In the genomic region with DNA sequence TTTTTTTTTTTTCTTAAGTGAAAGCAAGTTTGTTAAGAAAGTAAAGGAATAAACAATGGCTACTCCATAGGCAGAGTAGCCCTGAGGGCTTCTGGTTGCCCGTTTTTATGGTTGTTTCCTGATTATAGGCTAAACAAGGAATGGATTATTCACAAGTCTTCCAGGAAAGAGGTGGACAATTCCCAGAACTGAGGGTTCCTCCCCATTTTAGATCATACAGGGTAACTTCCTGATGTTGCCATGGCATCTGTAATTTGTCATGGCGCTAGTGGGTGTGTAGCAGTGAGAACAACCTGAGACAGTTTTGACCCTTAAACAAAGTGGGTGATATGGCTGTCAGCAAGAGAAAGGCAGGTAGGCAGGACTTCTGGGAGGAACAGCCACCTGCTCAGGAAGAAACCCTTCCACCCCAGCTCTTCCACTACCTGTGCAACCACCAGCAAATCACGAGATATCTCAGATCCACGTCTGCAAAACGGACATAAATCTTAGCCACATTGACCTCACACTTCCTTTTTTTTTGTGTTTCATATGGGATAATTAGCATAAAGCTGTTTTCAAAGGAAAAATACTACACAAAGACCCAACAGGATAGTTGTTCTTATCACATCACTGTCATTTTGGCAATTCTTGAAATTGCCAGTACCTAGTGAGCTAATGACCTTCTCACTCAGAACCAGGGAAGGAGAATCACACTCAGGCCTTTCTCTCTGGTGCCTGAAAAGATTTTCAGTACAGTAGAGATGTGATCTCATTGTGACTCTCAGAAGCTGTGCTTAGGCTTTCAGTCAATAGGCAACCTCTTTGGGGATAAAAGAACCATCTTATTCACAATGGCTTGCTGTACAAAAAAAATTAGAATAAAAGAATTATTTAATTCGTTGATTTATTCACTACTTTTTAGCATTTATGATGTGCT, we compare ENCODE assay signal across 11 cellular contexts. TPM values are rescaled to one million over a fixed set of nuclear protein-coding genes. Genes with fewer than 3 reads are reported as not detected.
DNase-seq lines count a peak whose midpoint lies in the region; ATAC-seq, FAIRE-seq and TF ChIP-seq lines count a peak whose summit lies in the region.
"Had no signal": no experiment of that assay in that cellular context is flagged by ENCODE, and none has a peak within 500 bp of the region (broad histone marks: within the 10 kb centered on the region; RNA-seq: fewer than 3 reads in every experiment).

No MANE protein-coding gene starts in this region.

- intact Hi-C loops in K562 (cut with micrococcal nuclease): no loop called here
- intact Hi-C loops in kidney (cut with DNase I): no loop called here
- intact Hi-C loops in A673 (cut with micrococcal nuclease; ENCODE audit: unreplicated experiment): no loop called here

- H3K4me2 ChIP-seq in K562 (ENCODE audit: insufficient read depth, low read length): no peak overlapping the region
- no peak overlapping the region for H3K4me2 ChIP-seq in SK-N-SH

- H3K9ac ChIP-seq in K562 (ENCODE audit: insufficient read depth in 1 of 2, low read depth in 2 of 2, low read length in 2 of 2) (no peak overlapping the region), SK-N-SH (no peak overlapping the region), kidney (ENCODE audit: low read length in 2 of 2) (no peak overlapping the region)

- H3K36me3 ChIP-seq in K562 (ENCODE audit: control insufficient read depth, insufficient read depth, low read length) (no peaks in the 10 kb centered on the region), SK-N-SH (replicated peaks in 1 of 2; ENCODE audit: control insufficient read depth in 1 of 2, insufficient read depth in 2 of 2, low read length in 1 of 2) (no peaks in the 10 kb centered on the region), kidney (ENCODE audit: control insufficient read depth in 1 of 2, insufficient read depth in 2 of 2, low read length in 2 of 2) (no peaks in the 10 kb centered on the region), A673 (ENCODE audit: insufficient read depth, low read length, poor library complexity, severe bottlenecking) (no peaks in the 10 kb centered on the region)
- H3K36me3 ChIP-seq: pancreas had no signal

- no peaks in the 10 kb centered on the region for H4K20me1 ChIP-seq in K562 (replicated peaks; ENCODE audit: control insufficient read depth, insufficient read depth, low read length)
- no peaks in the 10 kb centered on the region for H4K20me1 ChIP-seq in SK-N-SH (ENCODE audit: insufficient read depth)

- DNase-seq in K562 (ENCODE audit: extremely low read depth in 1 of 4, low spot score in 3 of 4): peak in 1 of 4 experiments; percentile 70
- DNase-seq in SK-N-SH: no peak
- DNase-seq in kidney: no peak
- no peak for DNase-seq in A673 (ENCODE audit: low spot score)
- no peak for DNase-seq in RKO (ENCODE audit: low spot score)
- DNase-seq: H7 had no signal

- H3K27me3 ChIP-seq in K562 (ENCODE audit: control insufficient read depth in 2 of 2, insufficient read depth in 2 of 2, low read length in 2 of 2) (no peaks in the 10 kb centered on the region; a peak in 1 of 5 replicates), SK-N-SH (ENCODE audit: insufficient read depth) (no peaks in the 10 kb centered on the region), A673 (replicated peaks; ENCODE audit: insufficient read depth, low read depth, low read length, poor library complexity) (no peaks in the 10 kb centered on the region)
- H3K27me3 ChIP-seq: pancreas had no signal

- H3K4me1 ChIP-seq in K562 (replicated peaks in 1 of 2; ENCODE audit: control insufficient read depth in 2 of 2, insufficient read depth in 2 of 2, low read length in 2 of 2) (peaks cover 0 to 12% of the 10 kb centered on the region in 2 experiments; a peak in 2 of 5 replicates), SK-N-SH (ENCODE audit: control insufficient read depth in 1 of 2, insufficient read depth in 2 of 2, low read depth in 1 of 2, low read length in 1 of 2) (peaks cover 0 to 4% of the 10 kb centered on the region in 2 experiments; a peak in 1 of 4 replicates), kidney (ENCODE audit: control insufficient read depth in 1 of 2, insufficient read depth in 1 of 2, low read depth in 1 of 2, low read length in 2 of 2) (no peaks in the 10 kb centered on the region), A673 (ENCODE audit: insufficient read depth, low read length, poor library complexity, severe bottlenecking) (no peaks in the 10 kb centered on the region)
- H3K4me1 ChIP-seq: pancreas had no signal

- no peak overlapping the region for H3K4me3 ChIP-seq in K562
- H3K4me3 ChIP-seq in SK-N-SH (ENCODE audit: low read depth in 2 of 2, low read length in 1 of 2): no peak overlapping the region
- no peak overlapping the region for H3K4me3 ChIP-seq in kidney (ENCODE audit: low read length in 2 of 2)
- no peak overlapping the region for H3K4me3 ChIP-seq in A673 (ENCODE audit: low read depth, low read length, poor library complexity, severe bottlenecking)
- H3K4me3 ChIP-seq: pancreas had no signal

- H3F3A ChIP-seq in SK-N-SH (replicated peaks; ENCODE audit: insufficient read depth): no peaks in the 10 kb centered on the region

- POLR2A ChIA-PET in K562 (lab: Yijun Ruan, JAX) (interaction anchor here (0.6 kb wide), 1 partner anchor 10 kb away, joined by 3 read pairs; no protein-coding TSS in a partner anchor), SK-N-SH (lab: Yijun Ruan, JAX) (no interaction called here), A673 (lab: Charles Lee; ENCODE audit: low non-redundant PET) (no interaction called here)

- no peak for TF ChIP-seq RAD21 in K562 (CRISPR knock-in tag; conservative IDR thresholded peaks at IDR 0.05 in 1 of 2, IDR thresholded peaks at IDR 0.05 in 1 of 2)
- TF ChIP-seq RAD21 in SK-N-SH (IDR thresholded peaks at IDR 0.05; ENCODE audit: low read length): no peak

- H3K9me3 ChIP-seq in K562 (replicated peaks; ENCODE audit: control insufficient read depth, insufficient read depth, low read depth, low read length) (no peaks in the 10 kb centered on the region), SK-N-SH (no peaks in the 10 kb centered on the region), kidney (ENCODE audit: control insufficient read depth in 1 of 2, low read length in 2 of 2) (no peaks in the 10 kb centered on the region), A673 (ENCODE audit: low read depth, low read length, poor library complexity, severe bottlenecking) (no peaks in the 10 kb centered on the region)
- H3K9me3 ChIP-seq: pancreas had no signal

- no peaks in the 10 kb centered on the region for H3K79me2 ChIP-seq in K562 (ENCODE audit: control insufficient read depth, insufficient read depth, low read length)
- H3K79me2 ChIP-seq in SK-N-SH (ENCODE audit: insufficient read depth): no peaks in the 10 kb centered on the region

- H3K9me1 ChIP-seq in K562 (ENCODE audit: control insufficient read depth, insufficient read depth, low read length): no peaks in the 10 kb centered on the region

- H2AFZ ChIP-seq in K562 (ENCODE audit: low read depth, low read length): peak overlapping the region; percentile 51; the same call in 1 of the 2 replicates
- no peak overlapping the region; the same call in 1 of the 2 replicates for H2AFZ ChIP-seq in SK-N-SH (ENCODE audit: low read depth)

- CTCF ChIA-PET in K562 (lab: Yijun Ruan, JAX; ENCODE audit: low intra/inter-chr PET ratio) (no interaction called here), SK-N-SH (lab: Yijun Ruan, JAX) (no interaction called here), A673 (lab: Charles Lee) (no interaction called here)

- FAIRE-seq in K562 (lab: Jason Lieb, UNC) (no peak), kidney (lab: Jason Lieb, UNC) (no peak)
- FAIRE-seq: endothelial cell of umbilical vein, pancreas had no signal

- TF ChIP-seq CTCF in K562 (IDR thresholded peaks at IDR 0.05 in 2 of 3, conservative IDR thresholded peaks at IDR 0.05 in 1 of 3; ENCODE audit: insufficient read depth in 2 of 3, low read depth in 1 of 3, low read length in 3 of 3) (no peak), SK-N-SH (IDR thresholded peaks at IDR 0.05) (no peak), kidney (IDR thresholded peaks at IDR 0.05; ENCODE audit: borderline replicate concordance, extremely low read depth, insufficient read depth) (no peak), A673 (conservative IDR thresholded peaks at IDR 0.05; ENCODE audit: low read depth, low read length) (no peak)

- H3K27ac ChIP-seq in K562 (ENCODE audit: extremely low read depth, low read depth, low read length) (no peak overlapping the region), SK-N-SH (ENCODE audit: low read depth in 2 of 2, low read length in 1 of 2) (no peak overlapping the region), kidney (ENCODE audit: low read depth in 2 of 2, low read length in 2 of 2) (no peak overlapping the region), A673 (ENCODE audit: low read depth, low read length, poor library complexity, severe bottlenecking) (no peak overlapping the region)
- H3K27ac ChIP-seq: pancreas had no signal

- H3K9me2 ChIP-seq in SK-N-SH: no peaks in the 10 kb centered on the region

- WGBS in K562 (ENCODE audit: insufficient coverage, low coverage, missing lambda C conversion rate): 2% methylated on average over 6 of the region's 6 CpGs
- 53% methylated on average over 6 of the region's 6 CpGs for WGBS in SK-N-SH (ENCODE audit: low lambda C conversion rate)

- ATAC-seq in GM18498 (IDR thresholded peaks at IDR 0.05; ENCODE audit: unreplicated experiment): peak; percentile 43
- peak; percentile 42 for ATAC-seq in GM21526 (IDR thresholded peaks at IDR 0.05; ENCODE audit: low FRiP score, unreplicated experiment)
- ATAC-seq in HG03520 (IDR thresholded peaks at IDR 0.05; ENCODE audit: unreplicated experiment): peak; percentile 40
- no peak; the same call in 1 of the 3 replicates for ATAC-seq in K562

- BruUV-seq in K562 (replicated peaks; lab: Mats Ljungman, UMichigan) (no TSS peak), A673 (replicated peaks; lab: Mats Ljungman, UMichigan) (no TSS peak)

- TF ChIP-seq EP300 in K562 (IDR thresholded peaks at IDR 0.05; ENCODE audit: low read length) (peak; percentile 35; the same call in 1 of the 2 replicates), SK-N-SH (IDR thresholded peaks at IDR 0.05; ENCODE audit: borderline replicate concordance in 1 of 2, low read depth in 1 of 2, low read length in 1 of 2) (no peak)

- in situ Hi-C loops in K562 (cut with MboI): no loop called here

- TF ChIP-seq POLR2A in K562 (conservative IDR thresholded peaks at IDR 0.05): no peak

RNA-seq across cellular contexts. Expression of gene DUSP10, which starts 34.9 kb away (rescaled TPM):
- 5.0 and 6.0 TPM in 2 replicates for total RNA-seq in K562 (2011; cell fraction: chromatin; rRNA removed; ENCODE audit: low replicate concordance)
- 3.9 and 4.0 TPM in 2 replicates for total RNA-seq in K562 (2011; cell fraction: nucleolus; rRNA removed)
- 3.6 and 4.4 TPM in 2 replicates for total RNA-seq in K562 (2011; cell fraction: nucleoplasm; rRNA removed)
- total RNA-seq in K562 (2014; rRNA removed): 6.6 and 7.3 TPM in 2 replicates
- 6.3 and 7.6 TPM in 2 replicates for total RNA-seq in K562 (2014; rRNA removed; fragmentation: Illumina TruSeq; extraction: Trizol)
- total RNA-seq in K562 (2015; rRNA removed; fragmentation: Illumina TruSeq; extraction: Trizol): 7.0 and 7.8 TPM in 2 replicates
- 5.9 and 6.1 TPM in 2 replicates for total RNA-seq in K562 (2021)
- polyA plus RNA-seq in K562 (2011; rRNA removed): 1.7 and 3.1 TPM in 2 replicates
- polyA plus RNA-seq in K562 (2011; cell fraction: cytosol; rRNA removed): 3.6 and 4.4 TPM in 2 replicates
- 3.0 and 4.0 TPM in 2 replicates for polyA plus RNA-seq in K562 (2011; cell fraction: nucleus; rRNA removed)
- 5.8 and 10.6 TPM in 2 replicates for polyA plus RNA-seq in K562 (2012)
- 6.2 and 8.3 TPM in 2 replicates for polyA plus RNA-seq in K562 (2014; fragmentation: Illumina TruSeq; extraction: Trizol)
- 1 to 10 TPM; 3.8 to 5.5 TPM for polyA plus RNA-seq in K562 (2014; fragmentation: Nextera tagmentation; extraction: Ambion mirVana)
- polyA plus RNA-seq in K562 (2014; rRNA removed): 5.4 and 6.6 TPM in 2 replicates
- 4.8 and 6.1 TPM in 2 replicates for polyA minus RNA-seq in K562 (2011; rRNA and poly(A)+ RNA removed)
- 1.0 and 1.4 TPM in 2 replicates for polyA minus RNA-seq in K562 (2011; cell fraction: cytosol; rRNA and poly(A)+ RNA removed)
- 4.8 and 8.7 TPM in 2 replicates for polyA minus RNA-seq in K562 (2011; cell fraction: nucleus; rRNA and poly(A)+ RNA removed)
- 6.4 and 6.8 TPM in 2 replicates for polyA plus RNA-seq in SK-N-SH (2012; rRNA removed)
- 5.0 and 5.2 TPM in 2 replicates for polyA plus RNA-seq in SK-N-SH (2012; cell fraction: cytosol; rRNA removed)
- polyA plus RNA-seq in SK-N-SH (2012; cell fraction: nucleus; rRNA removed): 8.0 and 11.1 TPM in 2 replicates
- 5.3 TPM for total RNA-seq in kidney
- 1.0 TPM for polyA plus RNA-seq in kidney (ENCODE audit: insufficient read depth, low read depth, low replicate concordance)
- 0.17 TPM in 1 of 2 replicates, not detected in the other for total RNA-seq in A673 (2021)
